In genomic region chr12:120363274-120363855, GRCh38 we compare ENCODE assay signal across 21 cellular contexts. TPM values are rescaled to one million over a fixed set of nuclear protein-coding genes. Genes with fewer than 3 reads are reported as not detected.
DNase-seq lines count a peak whose midpoint lies in the region; ATAC-seq and TF ChIP-seq lines count a peak whose summit lies in the region.
"Had no signal": no experiment of that assay in that cellular context is flagged by ENCODE, and none has a peak within 500 bp of the region (broad histone marks: within the 10 kb centered on the region; RNA-seq: fewer than 3 reads in every experiment).

No MANE protein-coding gene starts in this region.

- H3K9me3 ChIP-seq in HEK293 (ENCODE audit: control insufficient read depth, insufficient read depth, low read depth, low read length) (no peaks in the 10 kb centered on the region), endocrine pancreas (ENCODE audit: control insufficient read depth, low read length) (no peaks in the 10 kb centered on the region)
- H3K9me3 ChIP-seq: ovary, tibial nerve had no signal

- POLR2A ChIA-PET in HEK293 (lab: Yijun Ruan, JAX), result no interaction called here

- H3K27ac ChIP-seq in HEK293 (ENCODE audit: extremely low read depth, low read depth, low read length), result no peak overlapping the region
- H3K27ac ChIP-seq: ovary had no signal

- peak overlapping the region; percentile 5 for H3K9ac ChIP-seq in endocrine pancreas (ENCODE audit: control insufficient read depth, insufficient read depth, low read length)

- no peak for TF ChIP-seq CTCF in HEK293 (tag by site-specific recombination; IDR thresholded peaks at IDR 0.05)
- no peak for TF ChIP-seq CTCF in GM20000 (IDR thresholded peaks at IDR 0.05; ENCODE audit: extremely low read depth, missing control alignments)

- peak; percentile 95 to 98 for DNase-seq in NCI-H524 (lab: John Stamatoyannopoulos, UW)
- DNase-seq in retina, result peak; percentile 72
- no peak for DNase-seq in anterior cingulate cortex (lab: John Stamatoyannopoulos, UW)
- no peak for DNase-seq in posterior vena cava (ENCODE audit: low spot score)
- DNase-seq in GM20000 (ENCODE audit: low spot score), result no peak
- DNase-seq: activated CD4-positive, alpha-beta T cell treated with anti-CD3 and anti-CD28 coated beads, Interleukin-2, amount 10 ng/mL, durations not matched to agents 24 days and 14 days; activated gamma-delta T cell treated with Interleukin-2 at 50 U/mL for 16 hours; amniotic stem cell; COR-L47; effector CD8-positive, alpha-beta T cell; GOT3; NCI-H226; ovary; SW 1271 had no signal

- no peaks in the 10 kb centered on the region for H3K27me3 ChIP-seq in endocrine pancreas (ENCODE audit: control insufficient read depth, insufficient read depth, low read length)
- H3K27me3 ChIP-seq: ovary had no signal

- ATAC-seq in HG02852 (IDR thresholded peaks at IDR 0.05; ENCODE audit: unreplicated experiment), result no peak
- ATAC-seq: stimulated activated memory B cell treated with anti-CD40 and anti-IgM and Interleukin-4, amounts not matched to agents 10 μg/mL and 1 μg/mL and 100 μg/mL, for 72 hours had no signal

- H3K4me1 ChIP-seq in HEK293 (ENCODE audit: control insufficient read depth, insufficient read depth, low read length), result 0 out of 2 replicates have a peak, but pooled peaks cover 2% of the 10 kb centered on the region
- H3K4me1 ChIP-seq in endocrine pancreas (ENCODE audit: control insufficient read depth, insufficient read depth, low read length), result no peaks in the 10 kb centered on the region

- H3K36me3 ChIP-seq in HEK293 (ENCODE audit: control insufficient read depth in 2 of 2, insufficient read depth in 1 of 2, low read length in 2 of 2) (peaks cover 4 to 84% of the 10 kb centered on the region in 2 experiments), endocrine pancreas (ENCODE audit: control insufficient read depth, insufficient read depth, low read length) (no peaks in the 10 kb centered on the region)
- H3K36me3 ChIP-seq: ovary, tibial nerve had no signal

- no peak overlapping the region for H3K4me3 ChIP-seq in HEK293 (ENCODE audit: low read depth, low read length)
- H3K4me3 ChIP-seq in endocrine pancreas (ENCODE audit: control insufficient read depth, insufficient read depth, low read length), result no peak overlapping the region
- H3K4me3 ChIP-seq: ovary, tibial nerve had no signal

- CTCF ChIA-PET in HEK293 (lab: Yijun Ruan, JAX), result no interaction called here

- intact Hi-C loops in posterior vena cava (cut with DNase I), result no loop called here

TF ChIP-seq in HEK293, 187 proteins besides CTCF, POLR2A, EP300 and RAD21:
- TF ChIP-seq ZNF433 (tag by site-specific recombination; IDR thresholded peaks at IDR 0.05; ENCODE audit: low read depth) (no peak), GLIS2 (tag by site-specific recombination; IDR thresholded peaks at IDR 0.05) (peak; percentile 56), GLIS1 (tag by site-specific recombination; IDR thresholded peaks at IDR 0.05) (peak; percentile 68), ZBTB10 (tag by site-specific recombination; IDR thresholded peaks at IDR 0.05) (no peak), ZNF571 (tag by site-specific recombination; IDR thresholded peaks at IDR 0.05) (no peak), ZNF112 (tag by site-specific recombination; IDR thresholded peaks at IDR 0.05) (no peak), ZNF133 (tag by site-specific recombination; IDR thresholded peaks at IDR 0.05) (no peak), ZNF747 (tag by site-specific recombination; IDR thresholded peaks at IDR 0.05) (no peak)
- TF ChIP-seq, protein P1, sequence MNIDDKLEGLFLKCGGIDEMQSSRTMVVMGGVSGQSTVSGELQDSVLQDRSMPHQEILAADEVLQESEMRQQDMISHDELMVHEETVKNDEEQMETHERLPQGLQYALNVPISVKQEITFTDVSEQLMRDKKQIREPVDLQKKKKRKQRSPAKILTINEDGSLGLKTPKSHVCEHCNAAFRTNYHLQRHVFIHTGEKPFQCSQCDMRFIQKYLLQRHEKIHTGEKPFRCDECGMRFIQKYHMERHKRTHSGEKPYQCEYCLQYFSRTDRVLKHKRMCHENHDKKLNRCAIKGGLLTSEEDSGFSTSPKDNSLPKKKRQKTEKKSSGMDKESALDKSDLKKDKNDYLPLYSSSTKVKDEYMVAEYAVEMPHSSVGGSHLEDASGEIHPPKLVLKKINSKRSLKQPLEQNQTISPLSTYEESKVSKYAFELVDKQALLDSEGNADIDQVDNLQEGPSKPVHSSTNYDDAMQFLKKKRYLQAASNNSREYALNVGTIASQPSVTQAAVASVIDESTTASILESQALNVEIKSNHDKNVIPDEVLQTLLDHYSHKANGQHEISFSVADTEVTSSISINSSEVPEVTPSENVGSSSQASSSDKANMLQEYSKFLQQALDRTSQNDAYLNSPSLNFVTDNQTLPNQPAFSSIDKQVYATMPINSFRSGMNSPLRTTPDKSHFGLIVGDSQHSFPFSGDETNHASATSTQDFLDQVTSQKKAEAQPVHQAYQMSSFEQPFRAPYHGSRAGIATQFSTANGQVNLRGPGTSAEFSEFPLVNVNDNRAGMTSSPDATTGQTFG (tag by site-specific recombination; IDR thresholded peaks at IDR 0.05; ENCODE audit: borderline replicate concordance), result no peak
- TF ChIP-seq, protein P2, sequence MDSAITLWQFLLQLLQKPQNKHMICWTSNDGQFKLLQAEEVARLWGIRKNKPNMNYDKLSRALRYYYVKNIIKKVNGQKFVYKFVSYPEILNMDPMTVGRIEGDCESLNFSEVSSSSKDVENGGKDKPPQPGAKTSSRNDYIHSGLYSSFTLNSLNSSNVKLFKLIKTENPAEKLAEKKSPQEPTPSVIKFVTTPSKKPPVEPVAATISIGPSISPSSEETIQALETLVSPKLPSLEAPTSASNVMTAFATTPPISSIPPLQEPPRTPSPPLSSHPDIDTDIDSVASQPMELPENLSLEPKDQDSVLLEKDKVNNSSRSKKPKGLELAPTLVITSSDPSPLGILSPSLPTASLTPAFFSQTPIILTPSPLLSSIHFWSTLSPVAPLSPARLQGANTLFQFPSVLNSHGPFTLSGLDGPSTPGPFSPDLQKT (IDR thresholded peaks at IDR 0.05; ENCODE audit: borderline replicate concordance, low read depth, low read length), result no peak

RNA-seq across cellular contexts. Expression of gene MSI1, which starts 5.6 kb away (rescaled TPM):
- total RNA-seq in posterior vena cava, result 1 to 10 TPM in 1 of 2 donors, under 1 TPM in 1; 0.28 to 1.0 TPM
- total RNA-seq: fibroblast of lung, RPMI7951 had no signal

RNA-seq across cellular contexts. Expression of gene PLA2G1B, which starts 35.8 kb away (rescaled TPM):
- 1 to 10 TPM in 1 of 2 donors, not detected in 1; 2.0 TPM for total RNA-seq in posterior vena cava
- total RNA-seq: activated CD4-positive, alpha-beta T cell treated with anti-CD3 and anti-CD28 coated beads, Interleukin-2, amount 10 ng/mL, durations not matched to agents 24 days and 14 days; fibroblast of lung had no signal

Comparison
In these comparisons a context has a peak if more than half of its experiments do, and no peak if none do; other contexts are left out.
1. DNase-seq: peak in NCI-H524 (2 of 2) and retina (single experiment); none in anterior cingulate cortex (0 of 58), posterior vena cava (single experiment) and GM20000 (single experiment).